Comparison of ENCODE assay signal across 8 cellular contexts in genomic region chr13:41075034-41075433, GRCh38. TPM values are rescaled to one million over a fixed set of nuclear protein-coding genes. Genes with fewer than 3 reads are reported as not detected.
DNase-seq lines count a peak whose midpoint lies in the region; ATAC-seq and TF ChIP-seq lines count a peak whose summit lies in the region.

No MANE protein-coding gene starts in this region.

- H3K9me3 ChIP-seq in mammary epithelial cell (replicated peaks; ENCODE audit: insufficient read depth, low read length) (no peaks in the 10 kb centered on the region), lung (ENCODE audit: control insufficient read depth in 2 of 2, insufficient read depth in 1 of 2, low read length in 1 of 2) (no peaks in the 10 kb centered on the region)

- H3K4me1 ChIP-seq in mammary epithelial cell (ENCODE audit: insufficient read depth, low read length) (no peaks in the 10 kb centered on the region), lung (ENCODE audit: control insufficient read depth in 2 of 2, insufficient read depth in 2 of 2, low read length in 2 of 2) (no peaks in the 10 kb centered on the region)

- no peaks in the 10 kb centered on the region for H3K79me2 ChIP-seq in mammary epithelial cell (ENCODE audit: insufficient read depth, low read length)

- no peak overlapping the region for H3K4me2 ChIP-seq in mammary epithelial cell (ENCODE audit: insufficient read depth, low read depth, low read length)

- H3K27me3 ChIP-seq in mammary epithelial cell (ENCODE audit: insufficient read depth, low read length) (no peaks in the 10 kb centered on the region), lung (ENCODE audit: control insufficient read depth, insufficient read depth) (no peaks in the 10 kb centered on the region)

- WGBS in mammary epithelial cell (ENCODE audit: low coverage, missing lambda C conversion rate) = 5% methylated on average over 1 of the region's 1 CpG
- WGBS in lung, 2 donors = 30 to 55% methylated on average over 1 of the region's 1 CpG

- no peaks in the 10 kb centered on the region for H3K9me3 Mint-ChIP-seq in activated naive CD8-positive, alpha-beta T cell treated with anti-CD3 and anti-CD28 coated beads for 36 hours

- H3K36me3 ChIP-seq in mammary epithelial cell (ENCODE audit: insufficient read depth, low read length) = peaks cover 39% of the 10 kb centered on the region
- peaks cover 24 to 28% of the 10 kb centered on the region in 2 donors for H3K36me3 ChIP-seq in lung (ENCODE audit: control insufficient read depth in 2 of 2, insufficient read depth in 2 of 2, low read length in 2 of 2)

- H2AFZ ChIP-seq in mammary epithelial cell (ENCODE audit: low read depth, low read length) = no peak overlapping the region

- in situ Hi-C loops in mammary epithelial cell (cut with MboI; ENCODE audit: low sequenced_read_pairs in 2 of 2) = loop anchor here in 1 of 2 donors (10.0 kb wide), 1 partner anchor 140 kb away; no protein-coding TSS in a partner anchor

- no peaks in the 10 kb centered on the region for H4K20me1 ChIP-seq in mammary epithelial cell (ENCODE audit: insufficient read depth, low read length)

- no peak overlapping the region for H3K27ac Mint-ChIP-seq in activated naive CD8-positive, alpha-beta T cell treated with anti-CD3 and anti-CD28 coated beads for 36 hours

- H3K27me3 Mint-ChIP-seq in activated naive CD8-positive, alpha-beta T cell treated with anti-CD3 and anti-CD28 coated beads for 36 hours = no peaks in the 10 kb centered on the region

- H3K27ac ChIP-seq in mammary epithelial cell (ENCODE audit: insufficient read depth, low read depth, low read length) (no peak overlapping the region), lung (ENCODE audit: low read depth in 1 of 2, low read length in 1 of 2) (no peak overlapping the region)

- H3K4me3 Mint-ChIP-seq in activated naive CD8-positive, alpha-beta T cell treated with anti-CD3 and anti-CD28 coated beads for 36 hours = no peak overlapping the region

- intact Hi-C loops in mammary epithelial cell (cut with micrococcal nuclease) = loop anchor here (1.0 to 5.0 kb wide), 4 partner anchors 57 to 577 kb away; partner anchors contain the start of gene KBTBD6

- TF ChIP-seq CTCF in mammary epithelial cell (conservative IDR thresholded peaks at IDR 0.05 in 1 of 2, IDR thresholded peaks at IDR 0.05 in 1 of 2; ENCODE audit: extremely low read depth in 1 of 2, insufficient read depth in 1 of 2, low read depth in 1 of 2, low read length in 2 of 2) (peak; percentile 38 to 52), lung (IDR thresholded peaks at IDR 0.05; ENCODE audit: control extremely low read depth, extremely low read depth) (peak; percentile 25)

- DNase-seq in activated CD4-positive, CD25-positive, alpha-beta regulatory T cell treated with anti-CD3 and anti-CD28 coated beads, Interleukin-2, amount 50 U/mL, for 16 hours (ENCODE audit: low read depth, low spot score) = peak; percentile 11
- DNase-seq in activated CD4-positive, CD25-positive, alpha-beta regulatory T cell treated with anti-CD3 and anti-CD28 coated beads, Interleukin-2, amount 50 U/mL, for 72 hours = no peak
- DNase-seq in NCI-H460 (ENCODE audit: extremely low read depth, low read depth) (peak; percentile 22), mammary epithelial cell (no peak), lung (ENCODE audit: low spot score) (no peak), NCI-H510A (lab: John Stamatoyannopoulos, UW) (no peak)
- no peak for DNase-seq in activated naive CD8-positive, alpha-beta T cell treated with anti-CD3 and anti-CD28 coated beads for 36 hours

- ATAC-seq in lung (ENCODE audit: insufficient read depth, low FRiP score) (no peak), HG02885 (IDR thresholded peaks at IDR 0.05; ENCODE audit: poor library complexity, unreplicated experiment) (no peak)

- no peak overlapping the region for H3K4me3 ChIP-seq in mammary epithelial cell (replicated peaks in 1 of 3; ENCODE audit: insufficient read depth in 1 of 3, low read depth in 2 of 3, low read length in 3 of 3)
- no peak overlapping the region for H3K4me3 ChIP-seq in lung

- H3K9ac ChIP-seq in mammary epithelial cell (ENCODE audit: insufficient read depth, low read length) = no peak overlapping the region

- dilution Hi-C loops in mammary epithelial cell (cut with HindIII; ENCODE audit: low sequenced_read_pairs) = no loop called here

- CTCF ChIA-PET in mammary epithelial cell (lab: Charles Lee; ENCODE audit: low non-redundant PET) = interaction anchor here (0.7 kb wide), 1 partner anchor 204 kb away, joined by 3 read pairs; no protein-coding TSS in a partner anchor

- peaks cover 38% of the 10 kb centered on the region for H3K36me3 Mint-ChIP-seq in activated naive CD8-positive, alpha-beta T cell treated with anti-CD3 and anti-CD28 coated beads for 36 hours

- H3K4me1 Mint-ChIP-seq in activated naive CD8-positive, alpha-beta T cell treated with anti-CD3 and anti-CD28 coated beads for 36 hours = no peaks in the 10 kb centered on the region

- no TSS peak for BruUV-seq in mammary epithelial cell (replicated peaks; lab: Mats Ljungman, UMichigan)

RNA-seq across cellular contexts. Expression of gene WBP4, which starts 13.7 kb away (rescaled TPM):
- 7.3 and 9.1 TPM in 2 replicates for total RNA-seq in NCI-H460 (2014; rRNA removed; shearing (Covaris generic))
- polyA plus RNA-seq in NCI-H460 (2014; cell fraction: nucleus; rRNA removed) = 2.7 and 5.6 TPM in 2 replicates
- 10 to 100 TPM in 1 of 2 donors, 1 to 10 TPM in 1; 5.0 to 12.4 TPM for total RNA-seq in mammary epithelial cell
- 5.2 TPM for polyA plus RNA-seq in mammary epithelial cell
- polyA minus RNA-seq in mammary epithelial cell = 0.98 TPM
- 10 to 100 TPM in 1 of 2 donors, 1 to 10 TPM in 1; 8.1 to 10.7 TPM for total RNA-seq in lung
- polyA plus RNA-seq in lung = 10 to 100 TPM in 1 of 2 donors, 1 to 10 TPM in 1; 7.9 to 12.4 TPM
- total RNA-seq in activated naive CD8-positive, alpha-beta T cell treated with anti-CD3 and anti-CD28 coated beads for 36 hours = 10 to 100 TPM; 15.9 to 16.7 TPM

RNA-seq across cellular contexts. Expression of gene ELF1, which starts 55.9 kb away (rescaled TPM):
- 21.2 and 23.8 TPM in 2 replicates for total RNA-seq in NCI-H460 (2014; rRNA removed; shearing (Covaris generic))
- 4.6 and 11.0 TPM in 2 replicates for polyA plus RNA-seq in NCI-H460 (2014; cell fraction: nucleus; rRNA removed)
- total RNA-seq in mammary epithelial cell = 10 to 100 TPM; 48.0 to 66.3 TPM
- polyA plus RNA-seq in mammary epithelial cell = 32.6 TPM
- 51.3 TPM for polyA minus RNA-seq in mammary epithelial cell
- 100 to 1,000 TPM in 1 of 2 donors, 10 to 100 TPM in 1; 70.6 to 107 TPM for total RNA-seq in lung
- 10 to 100 TPM; 10.8 to 56.5 TPM for polyA plus RNA-seq in lung
- 10 to 100 TPM; 93.3 to 97.9 TPM for total RNA-seq in activated naive CD8-positive, alpha-beta T cell treated with anti-CD3 and anti-CD28 coated beads for 36 hours

RNA-seq across cellular contexts. Expression of gene KBTBD6, which starts 57.6 kb away (rescaled TPM):
- 8.1 and 9.6 TPM in 2 replicates for total RNA-seq in NCI-H460 (2014; rRNA removed; shearing (Covaris generic))
- 4.6 and 9.5 TPM in 2 replicates for polyA plus RNA-seq in NCI-H460 (2014; cell fraction: nucleus; rRNA removed)
- total RNA-seq in mammary epithelial cell (10 to 100 TPM in 1 of 2 donors, 1 to 10 TPM in 1; 8.2 to 11.2 TPM), lung (10 to 100 TPM in 1 of 2 donors, 1 to 10 TPM in 1; 6.7 to 10.4 TPM)
- polyA plus RNA-seq in mammary epithelial cell (6.9 TPM), lung (1 to 10 TPM; 2.4 to 2.9 TPM)
- 30.0 TPM for polyA minus RNA-seq in mammary epithelial cell
- 1 to 10 TPM; 5.4 to 5.8 TPM for total RNA-seq in activated naive CD8-positive, alpha-beta T cell treated with anti-CD3 and anti-CD28 coated beads for 36 hours

Comparison
In these comparisons a context has a peak if more than half of its experiments do, and no peak if none do; other contexts are left out.
1. DNase-seq: peak in activated CD4-positive, CD25-positive, alpha-beta regulatory T cell treated with anti-CD3 and anti-CD28 coated beads, Interleukin-2, amount 50 U/mL, for 16 hours (single experiment) and NCI-H460 (single experiment); none in activated CD4-positive, CD25-positive, alpha-beta regulatory T cell treated with anti-CD3 and anti-CD28 coated beads, Interleukin-2, amount 50 U/mL, for 72 hours (single experiment), mammary epithelial cell (single experiment), lung (single experiment), activated naive CD8-positive, alpha-beta T cell treated with anti-CD3 and anti-CD28 coated beads for 36 hours (single experiment) and NCI-H510A (single experiment).